Comparison of ENCODE assay signal across 9 cellular contexts in the genomic region with DNA sequence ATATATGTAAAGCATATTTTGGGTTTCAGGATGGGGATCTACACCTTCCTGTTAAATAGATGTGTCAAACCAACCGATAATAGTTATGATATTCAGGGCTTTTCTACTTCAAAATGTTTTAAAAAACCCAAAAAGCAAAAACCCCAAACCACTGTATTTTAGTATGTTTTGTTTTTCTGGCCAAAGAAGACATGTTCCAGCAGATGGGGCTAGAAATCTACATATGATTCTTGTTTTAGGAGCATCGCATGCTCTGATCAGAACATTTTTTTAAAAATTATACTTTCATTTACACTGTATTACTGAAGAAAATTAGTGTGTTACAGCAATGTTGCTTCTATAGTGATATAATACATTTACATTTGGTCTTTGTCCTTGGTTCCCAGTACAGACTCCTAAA. TPM values are rescaled to one million over a fixed set of nuclear protein-coding genes. Genes with fewer than 3 reads are reported as not detected.
A peak's percentile ranks its signal among the peaks of the same experiment; 100 is the strongest.
DNase-seq lines count a peak whose midpoint lies in the region; FAIRE-seq and TF ChIP-seq lines count a peak whose summit lies in the region.
"Had no signal": no experiment of that assay in that cellular context is flagged by ENCODE, and none has a peak within 500 bp of the region (broad histone marks: within the 10 kb centered on the region; RNA-seq: fewer than 3 reads in every experiment).

No MANE protein-coding gene starts in this region.

- DNase-seq in AML-193 (lab: John Stamatoyannopoulos, UW) (peak; percentile 41 to 45), GM19239 (ENCODE audit: insufficient read length, low spot score) (no peak), NB4 (ENCODE audit: low read depth) (peak; percentile 15), immature natural killer cell (peak; percentile 17 to 32 (median 29)), GOT3 (lab: John Stamatoyannopoulos, UW) (no peak), C1 segment of cervical spinal cord (lab: John Stamatoyannopoulos, UW) (no peak), NK-92 (lab: John Stamatoyannopoulos, UW; ENCODE audit: unreplicated experiment) (no peak)
- no peak for DNase-seq in stimulated activated CD4-positive, alpha-beta T cell treated with anti-CD3 and anti-CD28 coated beads, Interleukin-1b, Interleukin-23, amount 100 ng/mL, for 48 hours

- TF ChIP-seq CTCF in NB4 (IDR thresholded peaks at IDR 0.05; ENCODE audit: low read depth, low read length): no peak

- no peak overlapping the region for H3K4me3 ChIP-seq in NB4 (ENCODE audit: low read depth, low read length)

- peak overlapping the region; percentile 37 to 91 (median 84) for H3K27ac Mint-ChIP-seq in immature natural killer cell
- H3K27ac Mint-ChIP-seq: activated naive CD4-positive, alpha-beta T cell treated with anti-CD3 and anti-CD28 coated beads, Interleukin-2, amount 50 U/mL, for 24 hours had no signal

- H3K4me1 Mint-ChIP-seq in immature natural killer cell: peaks cover 14 to 36% of the 10 kb centered on the region in 2 donors

- peak; percentile 64 for FAIRE-seq in GM19239 (lab: Jason Lieb, UNC)

- peak overlapping the region in 3 of 5 donors; percentile 15 to 49 (median 21) for H3K4me3 Mint-ChIP-seq in immature natural killer cell
- H3K4me3 Mint-ChIP-seq: activated naive CD4-positive, alpha-beta T cell treated with anti-CD3 and anti-CD28 coated beads, Interleukin-2, amount 50 U/mL, for 24 hours had no signal

- H3K36me3 Mint-ChIP-seq in immature natural killer cell: peaks cover 0 to 9% (median 6%) of the 10 kb centered on the region in 3 donors

- TF ChIP-seq POLR2A in NB4 (IDR thresholded peaks at IDR 0.05; ENCODE audit: extremely low read depth, insufficient read length): no peak

- no peaks in the 10 kb centered on the region for H3K27me3 Mint-ChIP-seq in immature natural killer cell (ENCODE audit: low read depth in 3 of 3)
- H3K27me3 Mint-ChIP-seq: activated naive CD4-positive, alpha-beta T cell treated with anti-CD3 and anti-CD28 coated beads, Interleukin-2, amount 50 U/mL, for 24 hours had no signal

- H3K9me3 Mint-ChIP-seq in immature natural killer cell: no peaks in the 10 kb centered on the region
- H3K9me3 Mint-ChIP-seq: activated naive CD4-positive, alpha-beta T cell treated with anti-CD3 and anti-CD28 coated beads, Interleukin-2, amount 50 U/mL, for 24 hours had no signal

RNA-seq across cellular contexts. Expression of a gene that starts 11.0 kb away (rescaled TPM):
- 10 to 100 TPM in 1 of 3 donors, 1 to 10 TPM in 2; 6.4 to 13.3 (median 7.5) TPM for polyA plus RNA-seq in immature natural killer cell

RNA-seq across cellular contexts. Expression of a gene that starts 49.6 kb away (rescaled TPM):
- 10 to 100 TPM; 11.5 to 27.5 (median 24.1) TPM for polyA plus RNA-seq in immature natural killer cell

RNA-seq across cellular contexts. Expression of a gene that starts 52.9 kb away (rescaled TPM):
- polyA plus RNA-seq in immature natural killer cell: under 1 TPM in 1 of 3 donors, not detected in 2; 0.78 TPM

Comparison
In these comparisons a context has a peak if more than half of its experiments do, and no peak if none do; other contexts are left out.
1. DNase-seq: peak in AML-193 (2 of 2), NB4 (single experiment) and immature natural killer cell (3 of 3); none in GM19239 (single experiment), GOT3 (single experiment), C1 segment of cervical spinal cord (0 of 14), NK-92 (single experiment) and stimulated activated CD4-positive, alpha-beta T cell treated with anti-CD3 and anti-CD28 coated beads, Interleukin-1b, Interleukin-23, amount 100 ng/mL, for 48 hours (single experiment).